34 cellular contexts compared by ENCODE assay signal in the genomic region with DNA sequence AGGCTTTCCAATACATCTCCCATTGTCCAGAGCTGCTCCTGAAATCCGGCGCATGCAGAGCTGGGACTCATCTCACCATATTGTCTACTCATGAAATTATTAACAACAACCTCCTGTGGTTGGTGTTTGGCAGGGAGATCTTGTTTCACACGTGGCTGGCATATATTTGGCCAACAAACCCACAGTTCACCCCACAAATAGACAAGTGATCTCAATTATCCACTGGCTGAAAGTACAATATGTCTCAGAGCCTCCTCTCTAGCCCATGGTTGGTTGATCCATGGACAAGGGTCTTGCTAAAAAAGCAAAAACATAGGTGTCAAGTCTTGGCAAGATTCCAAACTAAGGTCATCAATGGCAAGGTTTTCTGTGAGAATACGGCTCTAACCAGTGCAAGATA.
"Had no signal": no experiment of that assay in that cellular context is flagged by ENCODE, and none has a peak within 500 bp of the region (broad histone marks: within the 10 kb centered on the region; RNA-seq: fewer than 3 reads in every experiment).

No MANE protein-coding gene starts in this region.

- DNase-seq: activated B cell treated with CpG ODN at 0.5 μM for 24 hours; activated CD4-positive, alpha-beta T cell treated with anti-CD3 and anti-CD28 coated beads, Interleukin-2, amount 50 U/mL, for 4 hours; activated CD4-positive, CD25-positive, alpha-beta regulatory T cell treated with anti-CD3 and anti-CD28 coated beads, Interleukin-2, amount 50 U/mL, for 72 hours; activated CD8-positive, alpha-beta T cell treated with anti-CD3 and anti-CD28 coated beads for 36 hours; activated naive CD4-positive, alpha-beta T cell treated with anti-CD3 and anti-CD28 coated beads, Interleukin-2, amount 10 ng/mL, durations not matched to agents 7 days and 5 days; activated T-cell treated with anti-CD3 and anti-CD28 coated beads, Interleukin-2, amount 50 U/mL, for 1 hour; amygdala; MM.1S; MV-4-11; NCI-H1092; NCI-H1417; NCI-H146; NCI-H187; NCI-H2029 treated with DMSO at 0.1 percent for 48 hours; NCI-H2107; NCI-H2171; NCI-H510A; NCI-H526; NCI-H748 treated with DMSO at 0.1 percent for 48 hours; NK-92 treated with Interleukin-12 subunit alpha and Interleukin-12 subunit beta, amount 100 ng/mL, for 24 hours; PC-9; SIG-M5; SW 1271; T-helper 1 cell; T-helper 9 cell had no signal

- ATAC-seq: activated CD8-positive, alpha-beta T cell treated with anti-CD3 and anti-CD28 coated beads for 36 hours; Right ventricle myocardium inferior had no signal

- H3K9ac ChIP-seq: KMS-11 had no signal

- H3K4me1 ChIP-seq: ascending aorta had no signal

- FAIRE-seq: RCC 7860 had no signal

- H3K27ac ChIP-seq: ascending aorta, cardiac muscle cell, KMS-11, PC-9, RWPE1, VCaP had no signal

- H2AFZ ChIP-seq: PC-9 had no signal

- H3K4me3 Mint-ChIP-seq: activated B cell treated with CpG ODN at 0.5 μM for 24 hours; activated CD8-positive, alpha-beta T cell treated with anti-CD3 and anti-CD28 coated beads for 36 hours; activated naive CD4-positive, alpha-beta T cell treated with anti-CD3 and anti-CD28 coated beads, Interleukin-2, amount 10 ng/mL, durations not matched to agents 7 days and 5 days; activated naive CD8-positive, alpha-beta T cell; activated T-helper 1 cell treated with anti-CD3 and anti-CD28 coated beads, Interleukin-12 subunit alpha, Interleukin-12 subunit beta, Interleukin-2, Interleukin-4 antibody, amounts not matched to agents 30 ng/mL and 10 ng/mL and 1 ng/mL, durations not matched to agents 14 hours and 24 hours and 36 hours had no signal

- H3K27me3 Mint-ChIP-seq: activated B cell treated with CpG ODN at 0.5 μM for 24 hours; activated CD8-positive, alpha-beta T cell treated with anti-CD3 and anti-CD28 coated beads for 36 hours; activated naive CD4-positive, alpha-beta T cell treated with anti-CD3 and anti-CD28 coated beads, Interleukin-2, amount 10 ng/mL, durations not matched to agents 7 days and 5 days; activated naive CD8-positive, alpha-beta T cell had no signal

- H3K9me3 ChIP-seq: ascending aorta had no signal

- H3K27ac Mint-ChIP-seq: activated B cell treated with CpG ODN at 0.5 μM for 24 hours; activated CD8-positive, alpha-beta T cell treated with anti-CD3 and anti-CD28 coated beads for 36 hours; activated naive CD4-positive, alpha-beta T cell treated with anti-CD3 and anti-CD28 coated beads, Interleukin-2, amount 10 ng/mL, durations not matched to agents 7 days and 5 days; activated naive CD8-positive, alpha-beta T cell; activated T-helper 1 cell treated with anti-CD3 and anti-CD28 coated beads, Interleukin-12 subunit alpha, Interleukin-12 subunit beta, Interleukin-2, Interleukin-4 antibody, amounts not matched to agents 30 ng/mL and 10 ng/mL and 1 ng/mL, durations not matched to agents 14 hours and 24 hours and 36 hours had no signal

- H3K36me3 ChIP-seq: ascending aorta, cardiac muscle cell had no signal

- H3K4me2 ChIP-seq: KMS-11, PC-9 had no signal

- H3K27me3 ChIP-seq: ascending aorta, cardiac muscle cell had no signal

- H3K9me3 Mint-ChIP-seq: activated B cell treated with CpG ODN at 0.5 μM for 24 hours; activated CD8-positive, alpha-beta T cell treated with anti-CD3 and anti-CD28 coated beads for 36 hours; activated naive CD4-positive, alpha-beta T cell treated with anti-CD3 and anti-CD28 coated beads, Interleukin-2, amount 10 ng/mL, durations not matched to agents 7 days and 5 days; activated T-helper 1 cell treated with anti-CD3 and anti-CD28 coated beads, Interleukin-12 subunit alpha, Interleukin-12 subunit beta, Interleukin-2, Interleukin-4 antibody, amounts not matched to agents 30 ng/mL and 10 ng/mL and 1 ng/mL, durations not matched to agents 14 hours and 24 hours and 36 hours had no signal

- H3K4me3 ChIP-seq: ascending aorta, cardiac muscle cell, PC-9 had no signal
